9 cellular contexts compared by ENCODE assay signal in the genomic region with DNA sequence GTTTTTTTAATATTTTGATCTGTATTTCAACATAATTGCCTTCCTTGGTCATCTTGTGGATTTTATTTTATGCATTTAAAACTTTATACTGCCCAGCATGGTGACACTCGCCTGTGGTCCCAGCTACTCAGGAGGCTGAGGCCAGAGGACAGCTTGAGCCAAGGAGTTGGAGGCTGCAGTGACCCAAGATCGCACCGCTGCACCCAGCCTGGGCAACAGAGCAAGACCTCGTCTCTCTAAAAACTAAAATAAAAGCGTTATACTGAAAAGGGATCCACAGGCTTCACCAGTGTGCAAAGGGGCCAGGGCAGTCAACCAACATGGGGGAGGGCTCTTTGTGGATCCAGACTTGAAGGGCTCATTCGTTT. TPM values are rescaled to one million over a fixed set of nuclear protein-coding genes. Genes with fewer than 3 reads are reported as not detected.
DNase-seq lines count a peak whose midpoint lies in the region; ATAC-seq and TF ChIP-seq lines count a peak whose summit lies in the region.
"Had no signal": no experiment of that assay in that cellular context is flagged by ENCODE, and none has a peak within 500 bp of the region (broad histone marks: within the 10 kb centered on the region; RNA-seq: fewer than 3 reads in every experiment).

No MANE protein-coding gene starts in this region.

- CTCF ChIA-PET in activated naive CD4-positive, alpha-beta T cell treated with anti-CD3 and anti-CD28 coated beads, Interleukin-2, amount 10 ng/mL, durations not matched to agents 7 days and 5 days (lab: Charles Lee): no interaction called here

- H3K27ac ChIP-seq in coronary artery (peak overlapping the region; percentile 90 to 100), mucosa of rectum (ENCODE audit: low read depth in 2 of 2, low read length in 2 of 2) (peak overlapping the region; percentile 83 to 87), transverse colon (peak overlapping the region; percentile 93 to 97 (median 94)), aorta (ENCODE audit: low read depth in 1 of 2, low read length in 2 of 2) (peak overlapping the region in 1 of 2 donors; percentile 49)
- H3K27ac ChIP-seq: neutrophil had no signal

- no peak for DNase-seq in activated naive CD4-positive, alpha-beta T cell treated with anti-CD3 and anti-CD28 coated beads, Interleukin-2, amount 10 ng/mL, durations not matched to agents 7 days and 5 days
- no peak for DNase-seq in activated naive CD4-positive, alpha-beta T cell treated with anti-CD3 and anti-CD28 coated beads, Interleukin-2, amount 50 U/mL, for 16 hours
- DNase-seq in coronary artery (ENCODE audit: low spot score) (no peak), transverse colon (no peak), aorta (no peak), NCI-H1417 (lab: John Stamatoyannopoulos, UW) (no peak), NCI-H187 treated with DMSO at 0.1 percent for 48 hours (lab: John Stamatoyannopoulos, UW) (no peak)

- in situ Hi-C loops in transverse colon (cut with MboI; ENCODE audit: low pct_ligation_motif_present in 1 of 4, low pct_unique_long_range_greater_than_20kb in 1 of 4, low sequenced_read_pairs in 3 of 4): no loop called here

- no peak overlapping the region for H3K27ac Mint-ChIP-seq in activated naive CD4-positive, alpha-beta T cell treated with anti-CD3 and anti-CD28 coated beads, Interleukin-2, amount 10 ng/mL, durations not matched to agents 7 days and 5 days

- no peak for TF ChIP-seq POLR2A in transverse colon (IDR thresholded peaks at IDR 0.05)

- H3K9ac ChIP-seq in mucosa of rectum (ENCODE audit: low read depth in 1 of 2, low read length in 2 of 2): peak overlapping the region; percentile 35 to 77

- 74% methylated on average over 6 of the region's 6 CpGs; no CpG with 5 or more reads in 1 of the 2 donors for WGBS in transverse colon (ENCODE audit: low coverage in 1 of 2), 2 donors
- WGBS in aorta, 2 donors: 29 to 34% methylated on average over 6 of the region's 6 CpGs

- peaks cover 68% of the 10 kb centered on the region for H3K27me3 Mint-ChIP-seq in activated naive CD4-positive, alpha-beta T cell treated with anti-CD3 and anti-CD28 coated beads, Interleukin-2, amount 10 ng/mL, durations not matched to agents 7 days and 5 days

- H3K36me3 ChIP-seq in mucosa of rectum (ENCODE audit: control insufficient read depth in 2 of 2, insufficient read depth in 2 of 2, low read length in 2 of 2) (no peaks in the 10 kb centered on the region), transverse colon (no peaks in the 10 kb centered on the region), aorta (ENCODE audit: control insufficient read depth in 1 of 2, insufficient read depth in 2 of 2, low read length in 1 of 2) (no peaks in the 10 kb centered on the region)
- H3K36me3 ChIP-seq: neutrophil had no signal

- TF ChIP-seq CTCF in coronary artery (IDR thresholded peaks at IDR 0.05) (no peak), transverse colon (IDR thresholded peaks at IDR 0.05) (no peak)

- H3K9me3 ChIP-seq in mucosa of rectum (ENCODE audit: control insufficient read depth in 2 of 2, low read length in 2 of 2): no peaks in the 10 kb centered on the region
- H3K9me3 ChIP-seq in transverse colon: no peaks in the 10 kb centered on the region
- no peaks in the 10 kb centered on the region for H3K9me3 ChIP-seq in aorta (ENCODE audit: control insufficient read depth, low read length)
- H3K9me3 ChIP-seq: neutrophil had no signal

- H3K9me3 Mint-ChIP-seq in activated naive CD4-positive, alpha-beta T cell treated with anti-CD3 and anti-CD28 coated beads, Interleukin-2, amount 10 ng/mL, durations not matched to agents 7 days and 5 days: no peaks in the 10 kb centered on the region

- intact Hi-C loops in transverse colon (cut with DNase I; ENCODE audit: low total_unique reads) (no loop called here), aorta (cut with DNase I) (loop anchor here in 1 of 2 donors (10.0 kb wide), 1 partner anchor 559 kb away; a partner anchor contains a TSS)

- H3K27me3 ChIP-seq in mucosa of rectum (ENCODE audit: control insufficient read depth in 2 of 2, insufficient read depth in 2 of 2, low read length in 2 of 2) (peaks cover 15 to 28% of the 10 kb centered on the region in 2 donors), transverse colon (peaks cover 34% of the 10 kb centered on the region), aorta (ENCODE audit: control insufficient read depth in 1 of 2, insufficient read depth in 2 of 2, low read length in 1 of 2) (no peaks in the 10 kb centered on the region)

- H3K4me1 ChIP-seq in mucosa of rectum (ENCODE audit: control insufficient read depth in 2 of 2, insufficient read depth in 2 of 2, low read length in 2 of 2) (peaks cover 13 to 19% of the 10 kb centered on the region in 2 donors), transverse colon (peaks cover 7 to 41% (median 18%) of the 10 kb centered on the region in 4 donors), aorta (ENCODE audit: control insufficient read depth in 1 of 2, insufficient read depth in 2 of 2, low read length in 2 of 2) (no peaks in the 10 kb centered on the region)

- no peak for ATAC-seq in aorta (ENCODE audit: low FRiP score)

- peaks cover 25% of the 10 kb centered on the region for H3K4me1 Mint-ChIP-seq in activated naive CD4-positive, alpha-beta T cell treated with anti-CD3 and anti-CD28 coated beads, Interleukin-2, amount 10 ng/mL, durations not matched to agents 7 days and 5 days

- H3K4me3 Mint-ChIP-seq in activated naive CD4-positive, alpha-beta T cell treated with anti-CD3 and anti-CD28 coated beads, Interleukin-2, amount 10 ng/mL, durations not matched to agents 7 days and 5 days: peak overlapping the region; percentile 14

- H3K4me3 ChIP-seq in coronary artery (peak overlapping the region; percentile 75), mucosa of rectum (ENCODE audit: low read length in 2 of 2) (peak overlapping the region; percentile 53 to 65), transverse colon (peak overlapping the region; percentile 39 to 76 (median 72)), aorta (ENCODE audit: low read length in 2 of 2) (peak overlapping the region in 1 of 2 donors; percentile 70)

- H3K36me3 Mint-ChIP-seq in activated naive CD4-positive, alpha-beta T cell treated with anti-CD3 and anti-CD28 coated beads, Interleukin-2, amount 10 ng/mL, durations not matched to agents 7 days and 5 days: no peaks in the 10 kb centered on the region

- TF ChIP-seq EP300 in transverse colon (IDR thresholded peaks at IDR 0.05; ENCODE audit: low read depth): no peak

RNA-seq across cellular contexts. Expression of a gene that starts 1.4 kb away (rescaled TPM):
- total RNA-seq in transverse colon (100 to 1,000 TPM in 1 of 4 donors, 10 to 100 TPM in 3; 42.7 to 133 (median 63.5) TPM), aorta (10 to 100 TPM; 63.3 to 69.5 TPM)
- polyA plus RNA-seq in aorta: 10 to 100 TPM; 11.0 to 57.5 TPM
